21 cellular contexts compared by ENCODE assay signal in genomic region chr11:123584186-123584585, GRCh38.
A peak's percentile ranks its signal among the peaks of the same experiment; 100 is the strongest.
DNase-seq lines count a peak whose midpoint lies in the region; ATAC-seq, FAIRE-seq and TF ChIP-seq lines count a peak whose summit lies in the region.
"Had no signal": no experiment of that assay in that cellular context is flagged by ENCODE, and none has a peak within 500 bp of the region (broad histone marks: within the 10 kb centered on the region; RNA-seq: fewer than 3 reads in every experiment).

No MANE protein-coding gene starts in this region.

- TF ChIP-seq CTCF in MM.1S (IDR thresholded peaks at IDR 0.05; ENCODE audit: low read length): no peak

- no peak overlapping the region for H3K4me3 ChIP-seq in MM.1S (ENCODE audit: low read length)
- no peak overlapping the region for H3K4me3 ChIP-seq in neuronal stem cell (ENCODE audit: low read length in 2 of 2)
- H3K4me3 ChIP-seq: HAP-1, K562 had no signal

- H2BK5ac ChIP-seq in neuronal stem cell (ENCODE audit: low read length): peak overlapping the region; percentile 44

- H2AFZ ChIP-seq in MM.1S (ENCODE audit: low read length) (no peak overlapping the region), neuronal stem cell (ENCODE audit: low read length) (no peak overlapping the region)

- intact Hi-C loops in left cardiac atrium (cut with DNase I): loop anchor here in 1 of 2 donors (5.0 kb wide), 1 partner anchor 123 kb away; no protein-coding TSS in a partner anchor
- intact Hi-C loops in activated CD4-positive, alpha-beta T cell treated with anti-CD3 and anti-CD28 coated beads for 36 hours (cut with DNase I, micrococcal nuclease): no loop called here

- H3K4me1 Mint-ChIP-seq in activated CD4-positive, alpha-beta T cell treated with anti-CD3 and anti-CD28 coated beads for 36 hours: peaks cover 3% of the 10 kb centered on the region

- no peaks in the 10 kb centered on the region for H3K27me3 Mint-ChIP-seq in activated CD4-positive, alpha-beta T cell treated with anti-CD3 and anti-CD28 coated beads for 36 hours
- H3K27me3 Mint-ChIP-seq: CD4-positive, alpha-beta memory T cell had no signal

- ATAC-seq in left cardiac atrium: no peak
- ATAC-seq in activated CD4-positive, alpha-beta T cell treated with anti-CD3 and anti-CD28 coated beads for 36 hours: no peak
- ATAC-seq: K562 had no signal

- no peak overlapping the region for H3K27ac ChIP-seq in MM.1S (ENCODE audit: low read length)
- H3K27ac ChIP-seq in neuronal stem cell (replicated peaks; ENCODE audit: low read length): no peak overlapping the region

- no peaks in the 10 kb centered on the region for H4K20me1 ChIP-seq in MM.1S (ENCODE audit: insufficient read depth, low read length)

- no peaks in the 10 kb centered on the region for H3K36me3 ChIP-seq in MM.1S (replicated peaks; ENCODE audit: insufficient read depth, low read length)
- H3K36me3 ChIP-seq in neuronal stem cell (replicated peaks in 1 of 2; ENCODE audit: control insufficient read depth in 2 of 2, insufficient read depth in 2 of 2, low read length in 2 of 2): peaks cover 0 to 5% of the 10 kb centered on the region in 2 donors
- H3K36me3 ChIP-seq: HAP-1 had no signal

- no peak overlapping the region for H3K4ac ChIP-seq in neuronal stem cell (ENCODE audit: low read length)

- peaks cover 10% of the 10 kb centered on the region for H3K79me1 ChIP-seq in neuronal stem cell (ENCODE audit: low read depth, low read length)

- no peak overlapping the region for H2BK15ac ChIP-seq in neuronal stem cell (ENCODE audit: low read length)

- H3K79me2 ChIP-seq in MM.1S (ENCODE audit: low read length): no peaks in the 10 kb centered on the region

- H3K9me3 Mint-ChIP-seq in activated CD4-positive, alpha-beta T cell treated with anti-CD3 and anti-CD28 coated beads for 36 hours (ENCODE audit: low read depth): no peaks in the 10 kb centered on the region

- H4K91ac ChIP-seq in neuronal stem cell (ENCODE audit: low read depth, low read length, poor library complexity): no peak overlapping the region

- CTCF ChIA-PET in activated CD4-positive, alpha-beta T cell treated with anti-CD3 and anti-CD28 coated beads for 36 hours (lab: Charles Lee): no interaction called here

- H2BK12ac ChIP-seq in neuronal stem cell (ENCODE audit: low read length): no peak overlapping the region

- no peak overlapping the region for H3K9ac ChIP-seq in MM.1S (ENCODE audit: low read length)
- no peak overlapping the region for H3K9ac ChIP-seq in neuronal stem cell (ENCODE audit: low read depth, low read length, poor library complexity)

- no peak overlapping the region for H3K27ac Mint-ChIP-seq in activated CD4-positive, alpha-beta T cell treated with anti-CD3 and anti-CD28 coated beads for 36 hours
- H3K27ac Mint-ChIP-seq: CD4-positive, alpha-beta memory T cell had no signal

- no CpG with 5 or more reads among the region's 4 CpGs for WGBS in neuronal stem cell (ENCODE audit: extremely low coverage in 2 of 2, insufficient read length in 2 of 2, insufficient replicate concordance in 1 of 2), 2 donors

- POLR2A ChIA-PET in activated CD4-positive, alpha-beta T cell treated with anti-CD3 and anti-CD28 coated beads for 36 hours (lab: Charles Lee): no interaction called here

- H3K4me1 ChIP-seq in MM.1S (ENCODE audit: low read length) (0 out of 2 replicates have a peak, but pooled peaks cover 3% of the 10 kb centered on the region), neuronal stem cell (ENCODE audit: control insufficient read depth in 2 of 2, insufficient read depth in 1 of 2, low read depth in 1 of 2, low read length in 2 of 2) (peaks cover 0 to 29% of the 10 kb centered on the region in 2 donors)
- H3K4me1 ChIP-seq: BE2C had no signal

- no peaks in the 10 kb centered on the region for H3K9me2 ChIP-seq in MM.1S (replicated peaks; ENCODE audit: insufficient read depth, low read length)

- peak overlapping the region; percentile 41; the same call in 1 of the 2 replicates for H3K4me2 ChIP-seq in MM.1S (ENCODE audit: low read depth, low read length)
- H3K4me2 ChIP-seq in neuronal stem cell (ENCODE audit: insufficient read depth, low read length, poor library complexity, severe bottlenecking): no peak overlapping the region

- H3K4me3 Mint-ChIP-seq in activated CD4-positive, alpha-beta T cell treated with anti-CD3 and anti-CD28 coated beads for 36 hours: no peak overlapping the region
- H3K4me3 Mint-ChIP-seq: CD14-positive monocyte; CD4-positive, alpha-beta memory T cell had no signal

- peaks cover 28% of the 10 kb centered on the region for H3K27me3 ChIP-seq in MM.1S (replicated peaks; ENCODE audit: insufficient read depth, low read length)
- H3K27me3 ChIP-seq in neuronal stem cell (ENCODE audit: control insufficient read depth in 3 of 3, insufficient read depth in 3 of 3, low read depth in 1 of 3, low read length in 3 of 3): peaks cover 0 to 2% (median 0%) of the 10 kb centered on the region in 3 experiments
- H3K27me3 ChIP-seq: BE2C had no signal

- H2BK120ac ChIP-seq in neuronal stem cell (ENCODE audit: low read depth, low read length): no peak overlapping the region

- no peak overlapping the region for H3K14ac ChIP-seq in neuronal stem cell (ENCODE audit: low read length)

- no peak overlapping the region for H4K8ac ChIP-seq in neuronal stem cell (ENCODE audit: low read depth, low read length)

- H3K36me3 Mint-ChIP-seq in activated CD4-positive, alpha-beta T cell treated with anti-CD3 and anti-CD28 coated beads for 36 hours (ENCODE audit: low read depth): no peaks in the 10 kb centered on the region

- no peak for TF ChIP-seq POLR2A in GM12892 (IDR thresholded peaks at IDR 0.05; ENCODE audit: low read depth, low read length)

- H3K18ac ChIP-seq in neuronal stem cell (ENCODE audit: low read length): no peak overlapping the region

- H2AK5ac ChIP-seq in neuronal stem cell (ENCODE audit: low read depth, low read length): no peak overlapping the region

- H3F3A ChIP-seq in MM.1S (ENCODE audit: insufficient read depth, low read length): no peaks in the 10 kb centered on the region

- H3K9me3 ChIP-seq in MM.1S (replicated peaks; ENCODE audit: insufficient read depth, low read length): no peaks in the 10 kb centered on the region
- H3K9me3 ChIP-seq in neuronal stem cell (replicated peaks in 1 of 2; ENCODE audit: control insufficient read depth in 2 of 2, insufficient read depth in 1 of 2, low read depth in 1 of 2, low read length in 2 of 2): peaks cover 0 to 4% of the 10 kb centered on the region in 2 donors
- H3K9me3 ChIP-seq: BE2C, HAP-1 had no signal

- H3K23ac ChIP-seq in neuronal stem cell (ENCODE audit: low read depth, low read length, poor library complexity): no peak overlapping the region

- FAIRE-seq in GM12892 (lab: Jason Lieb, UNC): no peak
- FAIRE-seq: GM12891, HTR-8/SVneo, K562 had no signal

- DNase-seq in AG20443 (ENCODE audit: low spot score) (peak; percentile 27), GM12892 (ENCODE audit: insufficient read length) (peak; percentile 46), MM.1S (no peak), neuronal stem cell (ENCODE audit: low spot score) (no peak), NCI-H128 (lab: John Stamatoyannopoulos, UW; ENCODE audit: unreplicated experiment) (no peak), left cardiac atrium (no peak)
- DNase-seq in stimulated activated CD4-positive, alpha-beta T cell treated with anti-CD3 and anti-CD28 coated beads, Interleukin-4, amount 100 ng/mL, for 24 hours: no peak
- DNase-seq in activated CD4-positive, alpha-beta T cell treated with anti-CD3 and anti-CD28 coated beads for 36 hours: no peak
- DNase-seq: 8988T; BE2C; CD4-positive, alpha-beta memory T cell; DMS153; DMS79 treated with DMSO at 0.1 percent for 48 hours; GF-D8; GOT3; IMR-90 had no signal

Comparison
In these comparisons a context has a peak if more than half of its experiments do, and no peak if none do; other contexts are left out.
1. DNase-seq: peak in AG20443 (single experiment) and GM12892 (single experiment); none in MM.1S (single experiment), neuronal stem cell (single experiment), NCI-H128 (single experiment), left cardiac atrium (single experiment), stimulated activated CD4-positive, alpha-beta T cell treated with anti-CD3 and anti-CD28 coated beads, Interleukin-4, amount 100 ng/mL, for 24 hours (single experiment) and activated CD4-positive, alpha-beta T cell treated with anti-CD3 and anti-CD28 coated beads for 36 hours (single experiment).